In genomic region chr17:18968945-18969887, GRCh38 we compare ENCODE assay signal across 11 cellular contexts. TPM values are rescaled to one million over a fixed set of nuclear protein-coding genes. Genes with fewer than 3 reads are reported as not detected.
A peak's percentile ranks its signal among the peaks of the same experiment; 100 is the strongest.
DNase-seq lines count a peak whose midpoint lies in the region; ATAC-seq, FAIRE-seq and TF ChIP-seq lines count a peak whose summit lies in the region.
"Had no signal": no experiment of that assay in that cellular context is flagged by ENCODE, and none has a peak within 500 bp of the region (broad histone marks: within the 10 kb centered on the region; RNA-seq: fewer than 3 reads in every experiment).

No MANE protein-coding gene starts in this region.

- peaks cover 24% of the 10 kb centered on the region for H3K4me1 Mint-ChIP-seq in CD14-positive monocyte

- intact Hi-C loops in CD14-positive monocyte (cut with micrococcal nuclease): no loop called here
- intact Hi-C loops in colonic mucosa (cut with DNase I): loop anchor here (10.0 kb wide), 1 partner anchor 56 kb away; no protein-coding TSS in a partner anchor

- no peak for ATAC-seq in HG02588 (IDR thresholded peaks at IDR 0.05; ENCODE audit: unreplicated experiment)

- no peaks in the 10 kb centered on the region for H3K27me3 ChIP-seq in HUES6 (ENCODE audit: control insufficient read depth, insufficient read depth, low read length)
- H3K27me3 ChIP-seq in colonic mucosa: no peaks in the 10 kb centered on the region
- H3K27me3 ChIP-seq: right lobe of liver had no signal

- H3K27ac ChIP-seq in HUES6 (ENCODE audit: low read depth, low read length) (no peak overlapping the region), colonic mucosa (peak overlapping the region; percentile 72)
- H3K27ac ChIP-seq: right lobe of liver had no signal

- no peaks in the 10 kb centered on the region for H3K9me3 Mint-ChIP-seq in CD14-positive monocyte

- H3K9ac ChIP-seq in HUES6 (ENCODE audit: low read length): peak overlapping the region; percentile 9
- H3K9ac ChIP-seq in colonic mucosa (ENCODE audit: low read depth in 2 of 2, low read length in 2 of 2): peak overlapping the region; percentile 73 to 86

- H3K4me1 ChIP-seq in HUES6 (ENCODE audit: control insufficient read depth, insufficient read depth, low read length) (peaks cover 30% of the 10 kb centered on the region), colonic mucosa (peaks cover 15% of the 10 kb centered on the region)
- H3K4me1 ChIP-seq: right lobe of liver had no signal

- TF ChIP-seq POLR2A in GM12892 (IDR thresholded peaks at IDR 0.05; ENCODE audit: low read depth, low read length): no peak

- TF ChIP-seq CTCF in CD14-positive monocyte (IDR thresholded peaks at IDR 0.05) (no peak), colonic mucosa (IDR thresholded peaks at IDR 0.05) (no peak)

- H3K9me3 ChIP-seq in HUES6 (ENCODE audit: control insufficient read depth, insufficient read depth, low read depth, low read length) (no peaks in the 10 kb centered on the region), colonic mucosa (no peaks in the 10 kb centered on the region)
- H3K9me3 ChIP-seq: right lobe of liver had no signal

- DNase-seq in CD14-positive monocyte (ENCODE audit: low spot score) (peak; percentile 58), colonic mucosa (peak; percentile 93), mucosa of gallbladder (ENCODE audit: low spot score) (peak; percentile 82), HTR-8/SVneo (ENCODE audit: insufficient read length, low spot score) (no peak), retina (no peak), GM12892 (ENCODE audit: insufficient read length) (no peak)
- DNase-seq: NCI-H2029, right lobe of liver, SHP77 treated with DMSO at 0.1 percent for 48 hours had no signal

- H3K36me3 Mint-ChIP-seq in CD14-positive monocyte: no peaks in the 10 kb centered on the region

- peak overlapping the region; percentile 62 to 78 for H3K4me3 Mint-ChIP-seq in CD14-positive monocyte

- H3K27ac Mint-ChIP-seq in CD14-positive monocyte: peak overlapping the region in 1 of 7 donors; percentile 57

- H3K27me3 Mint-ChIP-seq in CD14-positive monocyte (ENCODE audit: low read depth in 3 of 3): peaks cover 2 to 10% (median 2%) of the 10 kb centered on the region in 3 donors

- H3K36me3 ChIP-seq in HUES6 (ENCODE audit: control insufficient read depth, insufficient read depth, low read length) (peaks cover 33% of the 10 kb centered on the region), colonic mucosa (no peaks in the 10 kb centered on the region)

- H3K4me3 ChIP-seq in HUES6 (ENCODE audit: low read depth, low read length): no peak overlapping the region
- no peak overlapping the region for H3K4me3 ChIP-seq in colonic mucosa
- H3K4me3 ChIP-seq: right lobe of liver had no signal

- FAIRE-seq in HTR-8/SVneo (lab: Jason Lieb, UNC) (no peak), GM12892 (lab: Jason Lieb, UNC) (no peak)

RNA-seq across cellular contexts. Expression of gene SLC5A10, which starts 17.3 kb away (rescaled TPM):
- under 1 TPM; 0.10 to 0.12 TPM for polyA plus RNA-seq in CD14-positive monocyte
- total RNA-seq in colonic mucosa (under 1 TPM in 1 of 2 donors, not detected in 1; 0.16 TPM), mucosa of gallbladder (not detected)
- 0.95 TPM for polyA plus RNA-seq in GM12892 (2012; ENCODE audit: missing spikeins)

RNA-seq across cellular contexts. Expression of gene FAM83G, which starts 35.3 kb away (rescaled TPM):
- under 1 TPM; 0.04 to 0.08 TPM for polyA plus RNA-seq in CD14-positive monocyte
- total RNA-seq in colonic mucosa (10 to 100 TPM; 24.4 to 24.8 TPM), mucosa of gallbladder (35.0 TPM)
- polyA plus RNA-seq in GM12892 (2012; ENCODE audit: missing spikeins): 3.2 TPM

Comparison
In these comparisons a context has a peak if more than half of its experiments do, and no peak if none do; other contexts are left out.
1. DNase-seq: peak in CD14-positive monocyte (single experiment), colonic mucosa (single experiment) and mucosa of gallbladder (single experiment); none in HTR-8/SVneo (single experiment), retina (single experiment) and GM12892 (single experiment).